Comparison of ENCODE assay signal across 1 cellular context in genomic region chr6:144195671-144196070, GRCh38.
TF ChIP-seq lines count a peak whose summit lies in the region.

No MANE protein-coding gene starts in this region.

TF ChIP-seq in SK-N-SH treated with all-trans-retinoic acid at 6 μM for 48 hours, 23 proteins besides CTCF, POLR2A, EP300 and RAD21 (continued from another document):
- TF ChIP-seq TOX (CRISPR knock-in tag; IDR thresholded peaks at IDR 0.05; ENCODE audit: borderline replicate concordance) (no peak), ZNF8 (CRISPR knock-in tag; IDR thresholded peaks at IDR 0.05) (no peak)
